Comparison of ENCODE assay signal across 1 cellular context in genomic region chr16:68381363-68381724, GRCh38.
A peak's percentile ranks its signal among the peaks of the same experiment; 100 is the strongest.
TF ChIP-seq lines count a peak whose summit lies in the region.

No MANE protein-coding gene starts in this region.

TF ChIP-seq in H1, 55 proteins besides CTCF, POLR2A, EP300 and RAD21:
- TF ChIP-seq BCL11A (IDR thresholded peaks at IDR 0.05; ENCODE audit: low read depth in 2 of 2, low read length in 2 of 2): no peak
- TF ChIP-seq USF2 (IDR thresholded peaks at IDR 0.05; ENCODE audit: low read length): peak; percentile 47
